25 cellular contexts compared by ENCODE assay signal in genomic region chr4:159097144-159097543, GRCh38. TPM values are rescaled to one million over a fixed set of nuclear protein-coding genes. Genes with fewer than 3 reads are reported as not detected.
DNase-seq lines count a peak whose midpoint lies in the region; ATAC-seq, FAIRE-seq and TF ChIP-seq lines count a peak whose summit lies in the region.
"Had no signal": no experiment of that assay in that cellular context is flagged by ENCODE, and none has a peak within 500 bp of the region (broad histone marks: within the 10 kb centered on the region; RNA-seq: fewer than 3 reads in every experiment).

No MANE protein-coding gene starts in this region.

- no peaks in the 10 kb centered on the region for H3K36me3 Mint-ChIP-seq in activated T-cell treated with anti-CD3 and anti-CD28 coated beads, Interleukin-2, amount 50 U/mL, for 24 hours (ENCODE audit: low read depth)
- H3K36me3 Mint-ChIP-seq: CD8-positive, alpha-beta memory T cell had no signal

- no peak overlapping the region for H3K4me3 ChIP-seq in left ventricle myocardium inferior
- H3K4me3 ChIP-seq: A549; BLaER1 treated with 17β-estradiol and CSF1 and Interleukin-3, amounts not matched to agents 10 nM and 100 nM; GM12878; HAP-1 had no signal

- DNase-seq in left ventricle myocardium inferior, result no peak
- no peak for DNase-seq in left cardiac atrium
- DNase-seq in lung microvascular endothelial cell (ENCODE audit: low read depth in 2 of 2), result peak; percentile 22 to 35
- no peak for DNase-seq in anterior cingulate cortex (lab: John Stamatoyannopoulos, UW)
- no peak for DNase-seq in activated T-cell treated with anti-CD3 and anti-CD28 coated beads, Interleukin-2, amount 50 U/mL, for 24 hours
- DNase-seq in NCI-H446 treated with DMSO at 0.1 percent for 48 hours (lab: John Stamatoyannopoulos, UW), result no peak
- DNase-seq: 8988T; ACHN; AML-193; BE2C; CD4-positive, alpha-beta T cell; CD8-positive, alpha-beta memory T cell; DMS 273 treated with DMSO at 0.1 percent for 48 hours; DMS79; EL; GDM1; GOT3 had no signal

- H3K9me3 Mint-ChIP-seq in activated T-cell treated with anti-CD3 and anti-CD28 coated beads, Interleukin-2, amount 50 U/mL, for 24 hours, result no peaks in the 10 kb centered on the region
- H3K9me3 Mint-ChIP-seq: CD14-positive monocyte; CD4-positive, alpha-beta T cell; CD8-positive, alpha-beta memory T cell had no signal

- TF ChIP-seq CTCF in left ventricle myocardium inferior (IDR thresholded peaks at IDR 0.05; ENCODE audit: borderline replicate concordance), result no peak

- FAIRE-seq in endometrium (lab: Jason Lieb, UNC), result peak; percentile 15
- FAIRE-seq: A549, D721Med, GM12878, H54 had no signal

- ATAC-seq in left cardiac atrium, result no peak
- ATAC-seq: A549, GM12878 had no signal

- H3K4me1 ChIP-seq in left ventricle myocardium inferior, result peaks cover 21% of the 10 kb centered on the region
- H3K4me1 ChIP-seq: BE2C had no signal

- H3K4me1 Mint-ChIP-seq in activated T-cell treated with anti-CD3 and anti-CD28 coated beads, Interleukin-2, amount 50 U/mL, for 24 hours (ENCODE audit: low read depth), result peaks cover 18% of the 10 kb centered on the region

- H3K27me3 Mint-ChIP-seq in activated T-cell treated with anti-CD3 and anti-CD28 coated beads, Interleukin-2, amount 50 U/mL, for 24 hours, result peaks cover 10% of the 10 kb centered on the region
- H3K27me3 Mint-ChIP-seq: CD4-positive, alpha-beta T cell had no signal

- H3K27ac ChIP-seq in left ventricle myocardium inferior (replicated peaks), result peak overlapping the region; percentile 58
- H3K27ac ChIP-seq: A549; BLaER1 treated with 17β-estradiol and CSF1 and Interleukin-3, amounts not matched to agents 10 nM and 100 nM had no signal

- H3K27me3 ChIP-seq in left ventricle myocardium inferior (ENCODE audit: low read depth), result no peaks in the 10 kb centered on the region
- H3K27me3 ChIP-seq: BE2C had no signal

- intact Hi-C loops in left ventricle myocardium inferior (cut with micrococcal nuclease) (no loop called here), left cardiac atrium (cut with DNase I) (no loop called here)

- no peak overlapping the region for H3K27ac Mint-ChIP-seq in activated T-cell treated with anti-CD3 and anti-CD28 coated beads, Interleukin-2, amount 50 U/mL, for 24 hours
- H3K27ac Mint-ChIP-seq: CD14-positive monocyte; CD4-positive, alpha-beta T cell; CD8-positive, alpha-beta memory T cell had no signal

- no peaks in the 10 kb centered on the region for H3K9me3 ChIP-seq in left ventricle myocardium inferior (replicated peaks)
- H3K9me3 ChIP-seq: A549; BE2C; BLaER1 treated with 17β-estradiol and CSF1 and Interleukin-3, amounts not matched to agents 10 nM and 100 nM; HAP-1 had no signal

- no peaks in the 10 kb centered on the region for H3K36me3 ChIP-seq in left ventricle myocardium inferior
- H3K36me3 ChIP-seq: BE2C; BLaER1 treated with 17β-estradiol and CSF1 and Interleukin-3, amounts not matched to agents 10 nM and 100 nM; HAP-1 had no signal

- no peak overlapping the region for H3K4me3 Mint-ChIP-seq in activated T-cell treated with anti-CD3 and anti-CD28 coated beads, Interleukin-2, amount 50 U/mL, for 24 hours
- H3K4me3 Mint-ChIP-seq: CD14-positive monocyte; CD4-positive, alpha-beta T cell; CD8-positive, alpha-beta memory T cell had no signal

RNA-seq across cellular contexts. Expression of gene RAPGEF2, which starts 5.7 kb away (rescaled TPM):
- total RNA-seq in left ventricle myocardium inferior (51.5 TPM), left cardiac atrium (10 to 100 TPM; 28.0 to 38.0 TPM), lung microvascular endothelial cell (53.6 and 80.6 TPM in 2 replicates)

Comparison
In these comparisons a context has a peak if more than half of its experiments do, and no peak if none do; other contexts are left out.
1. DNase-seq: peak in lung microvascular endothelial cell (2 of 2); none in left ventricle myocardium inferior (single experiment), left cardiac atrium (single experiment), anterior cingulate cortex (0 of 58), activated T-cell treated with anti-CD3 and anti-CD28 coated beads, Interleukin-2, amount 50 U/mL, for 24 hours (single experiment) and NCI-H446 treated with DMSO at 0.1 percent for 48 hours (single experiment).